Comparison of ENCODE assay signal across 10 cellular contexts in genomic region chr12:106305376-106305775, GRCh38. TPM values are rescaled to one million over a fixed set of nuclear protein-coding genes. Genes with fewer than 3 reads are reported as not detected.
DNase-seq lines count a peak whose midpoint lies in the region; ATAC-seq and TF ChIP-seq lines count a peak whose summit lies in the region.
"Had no signal": no experiment of that assay in that cellular context is flagged by ENCODE, and none has a peak within 500 bp of the region (broad histone marks: within the 10 kb centered on the region; RNA-seq: fewer than 3 reads in every experiment).

No MANE protein-coding gene starts in this region.

- WGBS in aorta, 2 donors = 86 to 90% methylated on average over 5 of the region's 5 CpGs

- H3K27me3 ChIP-seq in dorsolateral prefrontal cortex = no peaks in the 10 kb centered on the region
- no peaks in the 10 kb centered on the region for H3K27me3 ChIP-seq in neutrophil
- H3K27me3 ChIP-seq in aorta (ENCODE audit: control insufficient read depth in 1 of 2, insufficient read depth in 2 of 2, low read length in 1 of 2) = no peaks in the 10 kb centered on the region
- H3K27me3 ChIP-seq: upper lobe of left lung had no signal

- peak overlapping the region; percentile 2 to 85 (median 63) for H3K4me3 Mint-ChIP-seq in IgD-negative memory B cell

- no peaks in the 10 kb centered on the region for H3K9me3 Mint-ChIP-seq in IgD-negative memory B cell

- H3K9me3 ChIP-seq in neutrophil (no peaks in the 10 kb centered on the region), aorta (ENCODE audit: control insufficient read depth, low read length) (no peaks in the 10 kb centered on the region)
- H3K9me3 ChIP-seq: upper lobe of left lung had no signal

- DNase-seq in NCI-H2107 treated with DMSO at 0.1 percent for 48 hours (lab: John Stamatoyannopoulos, UW; ENCODE audit: unreplicated experiment) (peak; percentile 84), NCI-H2107 (lab: John Stamatoyannopoulos, UW) (no peak), dorsolateral prefrontal cortex (no peak), GOT3 (lab: John Stamatoyannopoulos, UW) (no peak), aorta (no peak), HUDEP-2 (lab: John Stamatoyannopoulos, UW; ENCODE audit: unreplicated experiment in 76 of 76) (no peak)
- DNase-seq: SHP77, upper lobe of left lung had no signal

- H3K36me3 Mint-ChIP-seq in IgD-negative memory B cell = peaks cover 8% of the 10 kb centered on the region

- peak overlapping the region in 50 of 59 donors; percentile 0 to 100 (median 93) for H3K4me3 ChIP-seq in dorsolateral prefrontal cortex
- peak overlapping the region; percentile 95 to 97 for H3K4me3 ChIP-seq in neutrophil (ENCODE audit: low read depth in 1 of 2, low read length in 1 of 2)
- no peak overlapping the region for H3K4me3 ChIP-seq in aorta (ENCODE audit: low read length in 2 of 2)

- peaks cover 2% of the 10 kb centered on the region for H3K27me3 Mint-ChIP-seq in IgD-negative memory B cell

- peak overlapping the region; percentile 89 to 98 (median 95) for H3K27ac Mint-ChIP-seq in IgD-negative memory B cell

- H3K27ac ChIP-seq in dorsolateral prefrontal cortex = peak overlapping the region in 57 of 59 donors; percentile 34 to 100 (median 98)
- H3K27ac ChIP-seq in neutrophil = peak overlapping the region; percentile 99
- no peak overlapping the region for H3K27ac ChIP-seq in aorta (ENCODE audit: low read depth in 1 of 2, low read length in 2 of 2)

- H3K4me1 ChIP-seq in neutrophil (ENCODE audit: control insufficient read depth in 1 of 2, insufficient read depth in 1 of 2, low read depth in 1 of 2, low read length in 1 of 2) (peaks cover 83 to 87% of the 10 kb centered on the region in 2 experiments), aorta (ENCODE audit: control insufficient read depth in 1 of 2, insufficient read depth in 2 of 2, low read length in 2 of 2) (peaks cover 0 to 3% of the 10 kb centered on the region in 2 donors)

- TF ChIP-seq CTCF in dorsolateral prefrontal cortex (IDR thresholded peaks at IDR 0.05 in 54 of 56, conservative IDR thresholded peaks at IDR 0.05 in 2 of 56; ENCODE audit: low read depth in 1 of 56, partially characterized antibody in 56 of 56) (peak in 5 of 56 donors; percentile 4 to 20 (median 16)), neutrophil (IDR thresholded peaks at IDR 0.05) (no peak)

- no peak for ATAC-seq in aorta (ENCODE audit: low FRiP score)

- H3K36me3 ChIP-seq in neutrophil = peaks cover 20% of the 10 kb centered on the region
- no peaks in the 10 kb centered on the region for H3K36me3 ChIP-seq in aorta (ENCODE audit: control insufficient read depth in 1 of 2, insufficient read depth in 2 of 2, low read length in 1 of 2)
- H3K36me3 ChIP-seq: upper lobe of left lung had no signal

- peaks cover 55 to 69% (median 58%) of the 10 kb centered on the region in 3 donors for H3K4me1 Mint-ChIP-seq in IgD-negative memory B cell

- intact Hi-C loops in dorsolateral prefrontal cortex (cut with DNase I) = loop anchor here in 1 of 2 donors (2.0 to 10.0 kb wide), 3 partner anchors 37 to 161 kb away; partner anchors contain the start of gene POLR3B
- intact Hi-C loops in aorta (cut with DNase I) = no loop called here

RNA-seq across cellular contexts. Expression of gene TCP11L2, which starts 2.8 kb away (rescaled TPM):
- 35.1 TPM for polyA plus RNA-seq in IgD-negative memory B cell
- 100 to 1,000 TPM in 2 of 120 experiments, 10 to 100 TPM in 118; 20.9 to 141 (median 42.8) TPM for total RNA-seq in dorsolateral prefrontal cortex
- 10 to 100 TPM; 24.8 to 50.9 TPM for total RNA-seq in aorta
- polyA plus RNA-seq in aorta = 1 to 10 TPM; 5.5 to 9.2 TPM

RNA-seq across cellular contexts. Expression of gene POLR3B, which starts 52.2 kb away (rescaled TPM):
- polyA plus RNA-seq in IgD-negative memory B cell (3.3 TPM), aorta (1 to 10 TPM; 2.0 to 2.4 TPM)
- total RNA-seq in dorsolateral prefrontal cortex (10 to 100 TPM in 105 of 120 experiments, 1 to 10 TPM in 15; 7.5 to 25.1 (median 12.6) TPM), aorta (1 to 10 TPM; 5.5 to 8.0 TPM)

RNA-seq across cellular contexts. Expression of gene CKAP4, which starts 57.6 kb away (rescaled TPM):
- 18.8 TPM for polyA plus RNA-seq in IgD-negative memory B cell
- 10 to 100 TPM; 11.0 to 24.2 (median 17.7) TPM for total RNA-seq in dorsolateral prefrontal cortex
- total RNA-seq in aorta = 10 to 100 TPM; 61.1 to 69.6 TPM
- polyA plus RNA-seq in aorta = 10 to 100 TPM; 17.2 to 25.4 TPM

Comparison
In these comparisons a context has a peak if more than half of its experiments do, and no peak if none do; other contexts are left out.
1. H3K27ac ChIP-seq: peak in dorsolateral prefrontal cortex (57 of 59) and neutrophil (single experiment); none in aorta (0 of 2).
2. H3K4me3 ChIP-seq: peak in dorsolateral prefrontal cortex (50 of 59) and neutrophil (2 of 2); none in aorta (0 of 2).